ENCODE assay signal across 1 cellular context in the genomic region with DNA sequence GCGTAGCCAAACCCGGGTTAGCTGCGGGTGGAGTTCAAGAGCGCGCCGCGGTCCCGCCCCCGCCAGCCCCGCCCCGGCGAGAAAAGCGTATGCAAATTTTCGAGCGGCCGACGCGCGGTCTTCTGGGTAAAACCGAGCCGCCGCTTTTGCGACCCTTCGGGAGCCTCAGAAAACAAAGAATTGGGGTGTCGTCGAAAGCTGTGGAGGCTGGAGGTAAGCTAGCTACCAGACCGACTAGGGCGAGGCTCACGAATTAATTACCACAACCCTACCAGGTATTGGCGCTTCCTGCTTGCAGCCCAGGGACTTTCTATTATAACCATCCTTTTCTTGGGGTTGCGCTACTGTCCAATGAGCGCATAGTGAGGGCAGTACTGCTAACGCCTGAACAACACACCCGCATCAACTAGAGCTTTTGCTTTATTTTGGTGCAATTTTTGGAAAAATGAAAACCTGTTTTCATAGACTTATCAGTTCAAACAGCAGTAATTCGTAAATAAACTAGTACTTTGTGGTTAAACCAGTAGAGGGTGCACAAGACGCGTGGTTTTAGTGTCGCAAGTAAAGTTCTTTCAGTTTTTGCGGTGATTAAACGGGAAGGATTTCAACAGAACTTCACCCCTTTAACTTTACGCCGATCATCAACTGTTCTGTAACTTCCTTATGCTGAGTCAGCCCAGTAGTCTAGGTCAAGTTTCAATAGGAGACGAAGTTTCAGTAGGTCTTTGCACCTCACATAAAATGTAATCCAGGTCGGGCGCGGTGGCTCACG.
TF ChIP-seq lines count a peak whose summit lies in the region.

A gene (plus strand): TSS at position 318 of the 772 bp plus-strand sequence.

TF ChIP-seq in HepG2, 621 proteins besides CTCF, POLR2A, EP300 and RAD21 (continues in another document):
- TF ChIP-seq ZNF101 (CRISPR knock-in tag; IDR thresholded peaks at IDR 0.05; ENCODE audit: borderline replicate concordance, low read depth) = 0 out of 2 replicates have a peak, but pooled peaks have one; percentile 52
- TF ChIP-seq, protein P1, sequence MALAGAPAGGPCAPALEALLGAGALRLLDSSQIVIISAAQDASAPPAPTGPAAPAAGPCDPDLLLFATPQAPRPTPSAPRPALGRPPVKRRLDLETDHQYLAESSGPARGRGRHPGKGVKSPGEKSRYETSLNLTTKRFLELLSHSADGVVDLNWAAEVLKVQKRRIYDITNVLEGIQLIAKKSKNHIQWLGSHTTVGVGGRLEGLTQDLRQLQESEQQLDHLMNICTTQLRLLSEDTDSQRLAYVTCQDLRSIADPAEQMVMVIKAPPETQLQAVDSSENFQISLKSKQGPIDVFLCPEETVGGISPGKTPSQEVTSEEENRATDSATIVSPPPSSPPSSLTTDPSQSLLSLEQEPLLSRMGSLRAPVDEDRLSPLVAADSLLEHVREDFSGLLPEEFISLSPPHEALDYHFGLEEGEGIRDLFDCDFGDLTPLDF (CRISPR knock-in tag; IDR thresholded peaks at IDR 0.05) = 0 out of 2 replicates have a peak, but pooled peaks have one; percentile 18
- no peak for TF ChIP-seq ZNF530 (CRISPR knock-in tag; IDR thresholded peaks at IDR 0.05; ENCODE audit: low read depth)
- TF ChIP-seq, protein P2, sequence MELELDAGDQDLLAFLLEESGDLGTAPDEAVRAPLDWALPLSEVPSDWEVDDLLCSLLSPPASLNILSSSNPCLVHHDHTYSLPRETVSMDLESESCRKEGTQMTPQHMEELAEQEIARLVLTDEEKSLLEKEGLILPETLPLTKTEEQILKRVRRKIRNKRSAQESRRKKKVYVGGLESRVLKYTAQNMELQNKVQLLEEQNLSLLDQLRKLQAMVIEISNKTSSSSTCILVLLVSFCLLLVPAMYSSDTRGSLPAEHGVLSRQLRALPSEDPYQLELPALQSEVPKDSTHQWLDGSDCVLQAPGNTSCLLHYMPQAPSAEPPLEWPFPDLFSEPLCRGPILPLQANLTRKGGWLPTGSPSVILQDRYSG (CRISPR knock-in tag; IDR thresholded peaks at IDR 0.05) = 0 out of 2 replicates have a peak, but pooled peaks have one; percentile 27
- TF ChIP-seq GABPA (IDR thresholded peaks at IDR 0.05; ENCODE audit: low read depth, low read length) = no peak
- peak; percentile 64; the same call in 1 of the 2 replicates for TF ChIP-seq GABPA (CRISPR knock-in tag; IDR thresholded peaks at IDR 0.05; ENCODE audit: low read depth)
- TF ChIP-seq, protein P3, sequence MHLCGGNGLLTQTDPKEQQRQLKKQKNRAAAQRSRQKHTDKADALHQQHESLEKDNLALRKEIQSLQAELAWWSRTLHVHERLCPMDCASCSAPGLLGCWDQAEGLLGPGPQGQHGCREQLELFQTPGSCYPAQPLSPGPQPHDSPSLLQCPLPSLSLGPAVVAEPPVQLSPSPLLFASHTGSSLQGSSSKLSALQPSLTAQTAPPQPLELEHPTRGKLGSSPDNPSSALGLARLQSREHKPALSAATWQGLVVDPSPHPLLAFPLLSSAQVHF (CRISPR knock-in tag; IDR thresholded peaks at IDR 0.05) = peak; percentile 92; the same call in 1 of the 2 replicates
- TF ChIP-seq THYN1 (CRISPR knock-in tag; IDR thresholded peaks at IDR 0.05; ENCODE audit: borderline replicate concordance, low read depth) = no peak
- TF ChIP-seq, protein P4, sequence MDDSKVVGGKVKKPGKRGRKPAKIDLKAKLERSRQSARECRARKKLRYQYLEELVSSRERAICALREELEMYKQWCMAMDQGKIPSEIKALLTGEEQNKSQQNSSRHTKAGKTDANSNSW (CRISPR knock-in tag; IDR thresholded peaks at IDR 0.05; ENCODE audit: borderline replicate concordance) = no peak; the same call in 1 of the 2 replicates
- TF ChIP-seq ETV5 (CRISPR knock-in tag; IDR thresholded peaks at IDR 0.05; ENCODE audit: borderline replicate concordance) = peak; percentile 62; the same call in 1 of the 2 replicates
- TF ChIP-seq NR3C1 (CRISPR knock-in tag; IDR thresholded peaks at IDR 0.05) = no peak
- TF ChIP-seq GTF3A (CRISPR knock-in tag; conservative IDR thresholded peaks at IDR 0.05) = no peak; the same call in 1 of the 2 replicates
- TF ChIP-seq NR2F1 (CRISPR knock-in tag; IDR thresholded peaks at IDR 0.05) = peak in 1 of 2 experiments; percentile 10; a peak in 3 of 4 replicates
- peak; percentile 22; the same call in 1 of the 2 replicates for TF ChIP-seq FOXO1 (CRISPR knock-in tag; IDR thresholded peaks at IDR 0.05)
- TF ChIP-seq, protein P5, sequence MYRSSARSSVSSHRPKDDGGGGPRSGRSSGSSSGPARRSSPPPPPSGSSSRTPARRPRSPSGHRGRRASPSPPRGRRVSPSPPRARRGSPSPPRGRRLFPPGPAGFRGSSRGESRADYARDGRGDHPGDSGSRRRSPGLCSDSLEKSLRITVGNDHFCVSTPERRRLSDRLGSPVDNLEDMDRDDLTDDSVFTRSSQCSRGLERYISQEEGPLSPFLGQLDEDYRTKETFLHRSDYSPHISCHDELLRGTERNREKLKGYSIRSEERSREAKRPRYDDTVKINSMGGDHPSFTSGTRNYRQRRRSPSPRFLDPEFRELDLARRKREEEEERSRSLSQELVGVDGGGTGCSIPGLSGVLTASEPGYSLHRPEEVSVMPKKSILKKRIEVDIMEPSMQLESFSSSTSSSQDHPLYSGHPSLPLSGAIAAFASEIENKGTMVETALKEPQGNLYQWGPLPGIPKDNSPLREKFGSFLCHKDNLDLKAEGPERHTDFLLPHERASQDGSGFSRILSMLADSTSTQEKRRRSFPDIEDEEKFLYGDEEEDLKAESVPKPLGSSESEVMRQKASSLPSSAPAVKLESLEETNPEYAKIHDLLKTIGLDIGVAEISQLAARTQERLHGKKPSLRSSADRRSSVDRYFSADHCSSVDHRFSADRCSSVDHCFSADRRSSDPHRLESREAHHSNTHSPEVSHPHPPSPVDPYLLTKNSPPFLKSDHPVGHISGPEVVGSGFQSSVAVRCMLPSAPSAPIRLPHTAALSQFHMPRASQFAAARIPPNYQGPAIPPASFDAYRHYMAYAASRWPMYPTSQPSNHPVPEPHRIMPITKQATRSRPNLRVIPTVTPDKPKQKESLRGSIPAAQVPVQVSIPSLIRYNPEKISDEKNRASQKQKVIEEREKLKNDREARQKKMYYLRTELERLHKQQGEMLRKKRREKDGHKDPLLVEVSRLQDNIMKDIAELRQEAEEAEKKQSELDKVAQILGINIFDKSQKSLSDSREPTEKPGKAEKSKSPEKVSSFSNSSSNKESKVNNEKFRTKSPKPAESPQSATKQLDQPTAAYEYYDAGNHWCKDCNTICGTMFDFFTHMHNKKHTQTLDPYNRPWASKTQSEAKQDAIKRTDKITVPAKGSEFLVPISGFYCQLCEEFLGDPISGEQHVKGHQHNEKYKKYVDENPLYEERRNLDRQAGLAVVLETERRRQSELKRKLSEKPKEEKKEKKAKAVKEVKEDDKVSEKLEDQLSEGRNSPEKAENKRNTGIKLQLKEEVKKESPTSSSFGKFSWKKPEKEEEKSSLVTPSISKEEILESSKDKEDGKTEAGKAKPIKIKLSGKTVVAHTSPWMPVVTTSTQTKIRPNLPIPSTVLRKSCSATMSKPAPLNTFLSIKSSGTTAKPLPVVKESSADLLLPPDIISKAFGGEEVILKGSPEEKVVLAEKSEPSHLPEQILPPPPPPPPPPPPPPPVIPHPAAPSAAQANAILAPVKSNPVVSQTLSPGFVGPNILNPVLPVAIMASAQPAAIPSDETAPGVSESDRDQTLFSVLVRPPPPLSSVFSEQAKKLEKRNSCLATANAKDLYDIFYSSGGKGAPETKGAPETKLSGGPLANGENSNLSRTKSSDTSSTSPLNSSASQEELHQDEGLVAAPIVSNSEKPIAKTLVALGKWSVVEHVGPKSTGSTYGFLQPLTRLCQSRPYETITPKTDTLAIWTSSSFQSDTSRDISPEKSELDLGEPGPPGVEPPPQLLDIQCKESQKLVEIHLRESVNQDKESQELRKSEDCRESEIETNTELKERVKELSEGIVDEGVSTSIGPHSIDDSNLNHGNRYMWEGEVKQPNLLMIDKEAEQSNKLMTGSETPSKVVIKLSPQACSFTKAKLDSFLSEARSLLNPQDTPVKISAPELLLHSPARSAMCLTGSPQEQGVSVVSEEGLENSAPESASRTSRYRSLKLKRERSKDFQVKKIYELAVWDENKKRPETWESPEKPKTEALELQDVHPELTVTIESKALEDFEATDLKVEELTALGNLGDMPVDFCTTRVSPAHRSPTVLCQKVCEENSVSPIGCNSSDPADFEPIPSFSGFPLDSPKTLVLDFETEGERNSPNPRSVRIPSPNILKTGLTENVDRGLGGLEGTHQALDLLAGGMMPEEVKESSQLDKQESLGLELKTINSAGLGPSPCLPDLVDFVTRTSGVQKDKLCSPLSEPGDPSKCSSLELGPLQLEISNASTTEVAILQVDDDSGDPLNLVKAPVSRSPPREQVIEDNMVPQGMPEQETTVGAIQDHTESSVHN (CRISPR knock-in tag; IDR thresholded peaks at IDR 0.05) = peak; percentile 14; the same call in 1 of the 2 replicates
- TF ChIP-seq, protein P6, sequence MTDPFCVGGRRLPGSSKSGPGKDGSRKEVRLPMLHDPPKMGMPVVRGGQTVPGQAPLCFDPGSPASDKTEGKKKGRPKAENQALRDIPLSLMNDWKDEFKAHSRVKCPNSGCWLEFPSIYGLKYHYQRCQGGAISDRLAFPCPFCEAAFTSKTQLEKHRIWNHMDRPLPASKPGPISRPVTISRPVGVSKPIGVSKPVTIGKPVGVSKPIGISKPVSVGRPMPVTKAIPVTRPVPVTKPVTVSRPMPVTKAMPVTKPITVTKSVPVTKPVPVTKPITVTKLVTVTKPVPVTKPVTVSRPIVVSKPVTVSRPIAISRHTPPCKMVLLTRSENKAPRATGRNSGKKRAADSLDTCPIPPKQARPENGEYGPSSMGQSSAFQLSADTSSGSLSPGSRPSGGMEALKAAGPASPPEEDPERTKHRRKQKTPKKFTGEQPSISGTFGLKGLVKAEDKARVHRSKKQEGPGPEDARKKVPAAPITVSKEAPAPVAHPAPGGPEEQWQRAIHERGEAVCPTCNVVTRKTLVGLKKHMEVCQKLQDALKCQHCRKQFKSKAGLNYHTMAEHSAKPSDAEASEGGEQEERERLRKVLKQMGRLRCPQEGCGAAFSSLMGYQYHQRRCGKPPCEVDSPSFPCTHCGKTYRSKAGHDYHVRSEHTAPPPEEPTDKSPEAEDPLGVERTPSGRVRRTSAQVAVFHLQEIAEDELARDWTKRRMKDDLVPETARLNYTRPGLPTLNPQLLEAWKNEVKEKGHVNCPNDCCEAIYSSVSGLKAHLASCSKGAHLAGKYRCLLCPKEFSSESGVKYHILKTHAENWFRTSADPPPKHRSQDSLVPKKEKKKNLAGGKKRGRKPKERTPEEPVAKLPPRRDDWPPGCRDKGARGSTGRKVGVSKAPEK (CRISPR knock-in tag; IDR thresholded peaks at IDR 0.05; ENCODE audit: borderline replicate concordance) = no peak; the same call in 1 of the 2 replicates
- peak; percentile 0; the same call in 1 of the 2 replicates for TF ChIP-seq ZNF782 (CRISPR knock-in tag; IDR thresholded peaks at IDR 0.05; ENCODE audit: borderline replicate concordance)
- peak; percentile 100 for TF ChIP-seq POLR2AphosphoS2 (IDR thresholded peaks at IDR 0.05; ENCODE audit: low read depth, low read length)
- TF ChIP-seq MYC (CRISPR knock-in tag; IDR thresholded peaks at IDR 0.05; ENCODE audit: borderline replicate concordance) = no peak
- TF ChIP-seq NFE2L2 (IDR thresholded peaks at IDR 0.05; ENCODE audit: low read length) = peak; percentile 42; the same call in 1 of the 2 replicates
- peak; percentile 43; the same call in 1 of the 2 replicates for TF ChIP-seq ESRRA (CRISPR knock-in tag; IDR thresholded peaks at IDR 0.05; ENCODE audit: low read depth)
- TF ChIP-seq, protein P7, sequence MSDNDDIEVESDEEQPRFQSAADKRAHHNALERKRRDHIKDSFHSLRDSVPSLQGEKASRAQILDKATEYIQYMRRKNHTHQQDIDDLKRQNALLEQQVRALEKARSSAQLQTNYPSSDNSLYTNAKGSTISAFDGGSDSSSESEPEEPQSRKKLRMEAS (IDR thresholded peaks at IDR 0.05) = peak; percentile 72
- TF ChIP-seq, protein P8, sequence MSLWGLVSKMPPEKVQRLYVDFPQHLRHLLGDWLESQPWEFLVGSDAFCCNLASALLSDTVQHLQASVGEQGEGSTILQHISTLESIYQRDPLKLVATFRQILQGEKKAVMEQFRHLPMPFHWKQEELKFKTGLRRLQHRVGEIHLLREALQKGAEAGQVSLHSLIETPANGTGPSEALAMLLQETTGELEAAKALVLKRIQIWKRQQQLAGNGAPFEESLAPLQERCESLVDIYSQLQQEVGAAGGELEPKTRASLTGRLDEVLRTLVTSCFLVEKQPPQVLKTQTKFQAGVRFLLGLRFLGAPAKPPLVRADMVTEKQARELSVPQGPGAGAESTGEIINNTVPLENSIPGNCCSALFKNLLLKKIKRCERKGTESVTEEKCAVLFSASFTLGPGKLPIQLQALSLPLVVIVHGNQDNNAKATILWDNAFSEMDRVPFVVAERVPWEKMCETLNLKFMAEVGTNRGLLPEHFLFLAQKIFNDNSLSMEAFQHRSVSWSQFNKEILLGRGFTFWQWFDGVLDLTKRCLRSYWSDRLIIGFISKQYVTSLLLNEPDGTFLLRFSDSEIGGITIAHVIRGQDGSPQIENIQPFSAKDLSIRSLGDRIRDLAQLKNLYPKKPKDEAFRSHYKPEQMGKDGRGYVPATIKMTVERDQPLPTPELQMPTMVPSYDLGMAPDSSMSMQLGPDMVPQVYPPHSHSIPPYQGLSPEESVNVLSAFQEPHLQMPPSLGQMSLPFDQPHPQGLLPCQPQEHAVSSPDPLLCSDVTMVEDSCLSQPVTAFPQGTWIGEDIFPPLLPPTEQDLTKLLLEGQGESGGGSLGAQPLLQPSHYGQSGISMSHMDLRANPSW (CRISPR knock-in tag; IDR thresholded peaks at IDR 0.05; ENCODE audit: borderline replicate concordance) = peak; percentile 100
- TF ChIP-seq ZNF766 (CRISPR knock-in tag; IDR thresholded peaks at IDR 0.05; ENCODE audit: borderline replicate concordance) = peak; percentile 72; the same call in 1 of the 2 replicates
- TF ChIP-seq ASH2L (IDR thresholded peaks at IDR 0.05; ENCODE audit: insufficient read length, low read depth, low read length) = no peak
- TF ChIP-seq ZNF777 (CRISPR knock-in tag; IDR thresholded peaks at IDR 0.05) = no peak
- TF ChIP-seq RFX5 (IDR thresholded peaks at IDR 0.05; ENCODE audit: low read depth, low read length) = no peak; the same call in 1 of the 2 replicates
- no peak for TF ChIP-seq ZNF343 (CRISPR knock-in tag; IDR thresholded peaks at IDR 0.05)
- peak; percentile 85 for TF ChIP-seq ATF1 (CRISPR knock-in tag; IDR thresholded peaks at IDR 0.05)
- TF ChIP-seq SOX6 (IDR thresholded peaks at IDR 0.05) = no peak
- TF ChIP-seq SOX6 (CRISPR knock-in tag; IDR thresholded peaks at IDR 0.05) = peak; percentile 79; the same call in 1 of the 2 replicates
- TF ChIP-seq, protein P9, sequence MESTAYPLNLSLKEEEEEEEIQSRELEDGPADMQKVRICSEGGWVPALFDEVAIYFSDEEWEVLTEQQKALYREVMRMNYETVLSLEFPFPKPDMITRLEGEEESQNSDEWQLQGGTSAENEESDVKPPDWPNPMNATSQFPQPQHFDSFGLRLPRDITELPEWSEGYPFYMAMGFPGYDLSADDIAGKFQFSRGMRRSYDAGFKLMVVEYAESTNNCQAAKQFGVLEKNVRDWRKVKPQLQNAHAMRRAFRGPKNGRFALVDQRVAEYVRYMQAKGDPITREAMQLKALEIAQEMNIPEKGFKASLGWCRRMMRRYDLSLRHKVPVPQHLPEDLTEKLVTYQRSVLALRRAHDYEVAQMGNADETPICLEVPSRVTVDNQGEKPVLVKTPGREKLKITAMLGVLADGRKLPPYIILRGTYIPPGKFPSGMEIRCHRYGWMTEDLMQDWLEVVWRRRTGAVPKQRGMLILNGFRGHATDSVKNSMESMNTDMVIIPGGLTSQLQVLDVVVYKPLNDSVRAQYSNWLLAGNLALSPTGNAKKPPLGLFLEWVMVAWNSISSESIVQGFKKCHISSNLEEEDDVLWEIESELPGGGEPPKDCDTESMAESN (CRISPR knock-in tag; conservative IDR thresholded peaks at IDR 0.05) = peak; percentile 68
- no peak for TF ChIP-seq ZFP36L1 (CRISPR knock-in tag; IDR thresholded peaks at IDR 0.05)
- peak; percentile 82; the same call in 1 of the 2 replicates for TF ChIP-seq ZNF383 (CRISPR knock-in tag; IDR thresholded peaks at IDR 0.05; ENCODE audit: borderline replicate concordance)
- TF ChIP-seq AGO2 (optimal IDR thresholded peaks at IDR 0.05; ENCODE audit: low read depth, low read length) = peak; percentile 10
- no peak; the same call in none of the 2 replicates for TF ChIP-seq MIER3 (CRISPR knock-in tag; IDR thresholded peaks at IDR 0.05; ENCODE audit: borderline replicate concordance)
